ENCODE assay signal across 17 cellular contexts in the genomic region with DNA sequence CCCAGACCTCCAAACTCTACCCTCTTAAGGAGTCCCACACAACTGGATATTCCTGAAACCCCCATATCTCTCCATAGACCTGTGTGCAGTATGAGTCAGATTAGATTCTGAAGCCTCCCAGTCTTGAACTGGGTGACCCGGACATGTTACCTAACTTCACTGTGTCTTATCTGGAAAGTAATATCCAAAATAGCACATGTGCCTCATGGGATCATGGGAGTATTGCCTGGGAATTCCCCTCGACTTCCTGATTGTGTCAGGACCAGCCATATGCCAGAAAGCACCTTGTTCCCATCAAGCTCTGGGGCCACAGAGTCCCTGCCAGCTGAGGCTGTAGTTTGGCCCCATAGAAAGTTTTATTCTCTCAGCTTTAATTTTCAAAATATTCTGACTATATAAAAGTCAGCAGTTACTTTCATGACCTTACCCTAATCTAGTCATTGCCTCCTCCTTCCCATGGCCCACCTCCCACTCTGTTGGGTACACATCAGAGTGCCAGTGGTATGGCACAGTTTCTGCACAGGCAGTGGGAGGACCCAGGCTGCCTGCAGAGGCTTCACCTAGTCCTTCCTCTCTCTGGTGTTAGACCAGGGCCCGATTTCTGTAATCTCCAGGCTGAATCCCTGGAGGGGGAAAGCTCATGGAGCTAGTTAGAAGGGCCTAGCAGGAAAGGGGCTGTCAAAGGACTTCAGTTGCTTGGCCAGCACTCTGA. TPM values are rescaled to one million over a fixed set of nuclear protein-coding genes. Genes with fewer than 3 reads are reported as not detected.
DNase-seq lines count a peak whose midpoint lies in the region; ATAC-seq and TF ChIP-seq lines count a peak whose summit lies in the region.
"Had no signal": no experiment of that assay in that cellular context is flagged by ENCODE, and none has a peak within 500 bp of the region (broad histone marks: within the 10 kb centered on the region; RNA-seq: fewer than 3 reads in every experiment).

No MANE protein-coding gene starts in this region.

- peak; percentile 80 for ATAC-seq in Right ventricle myocardium inferior
- peak; percentile 73 for ATAC-seq in omental fat pad (ENCODE audit: low FRiP score)

- no peak overlapping the region for H3K4me3 ChIP-seq in fibroblast of the aortic adventitia (ENCODE audit: low read depth, low read length)
- H3K4me3 ChIP-seq: GM23338, MG63, neural progenitor cell had no signal

- TF ChIP-seq CTCF in fibroblast of the aortic adventitia (IDR thresholded peaks at IDR 0.05; ENCODE audit: insufficient read depth, low read length), result no peak
- no peak for TF ChIP-seq CTCF in omental fat pad (IDR thresholded peaks at IDR 0.05)

- intact Hi-C loops in Right ventricle myocardium inferior (cut with DNase I), result loop anchor here (5.0 kb wide), 1 partner anchor 36 kb away; no protein-coding TSS in a partner anchor
- intact Hi-C loops in cardiac septum (cut with DNase I), result no loop called here

- DNase-seq in Right ventricle myocardium inferior (ENCODE audit: missing footprints) (no peak), cardiac septum (ENCODE audit: low spot score) (no peak), fibroblast of the aortic adventitia (ENCODE audit: low read depth) (peak; percentile 90), omental fat pad (ENCODE audit: low spot score) (no peak), medulla oblongata (ENCODE audit: extremely low spot score) (no peak), cerebellum (ENCODE audit: low spot score) (no peak), NCI-H748 treated with DMSO at 0.1 percent for 48 hours (lab: John Stamatoyannopoulos, UW) (no peak)
- no peak for DNase-seq in stimulated activated CD4-positive, alpha-beta T cell treated with anti-CD3 and anti-CD28 coated beads, Interleukin-4, amount 100 ng/mL, for 1 hour
- DNase-seq: ACHN; activated CD4-positive, CD25-positive, alpha-beta regulatory T cell treated with anti-CD3 and anti-CD28 coated beads, Interleukin-2, amount 50 U/mL, for 72 hours; activated effector memory CD4-positive, alpha-beta T cell treated with Interleukin-2 at 50 U/mL for 16 hours; MG63; NCI-H510A; stimulated activated CD4-positive, alpha-beta T cell treated with anti-CD3 and anti-CD28 coated beads, Interleukin-2, amount 100 ng/mL, for 48 hours had no signal

RNA-seq across cellular contexts. Expression of gene B4GALT1, which starts 19.5 kb away (rescaled TPM):
- total RNA-seq in Right ventricle myocardium inferior (43.6 TPM), cardiac septum (35.7 TPM), fibroblast of the aortic adventitia (ENCODE audit: low replicate concordance) (40.9 and 41.0 TPM in 2 replicates), omental fat pad (100 to 1,000 TPM in 1 of 4 donors, 10 to 100 TPM in 3; 52.5 to 113 (median 72.1) TPM), cerebellum (2.8 TPM)

RNA-seq across cellular contexts. Expression of gene SPINK4, which starts 53.4 kb away (rescaled TPM):
- not detected for total RNA-seq in Right ventricle myocardium inferior
- not detected for total RNA-seq in cardiac septum
- total RNA-seq in fibroblast of the aortic adventitia (ENCODE audit: low replicate concordance), result not detected in 2 replicates
- total RNA-seq in omental fat pad, result not detected
- not detected for total RNA-seq in cerebellum
- total RNA-seq: GM23338, ureter had no signal
